ENCODE assay signal across 8 cellular contexts in genomic region chr15:63041982-63042878, GRCh38. TPM values are rescaled to one million over a fixed set of nuclear protein-coding genes. Genes with fewer than 3 reads are reported as not detected.
DNase-seq lines count a peak whose midpoint lies in the region; ATAC-seq, FAIRE-seq and TF ChIP-seq lines count a peak whose summit lies in the region.

Gene TPM1, plus strand, starts transcription at chr15:63042747. Its CDS starts 83 bp downstream, at chr15:63042830.

- H3K36me3 Mint-ChIP-seq in endothelial cell (ENCODE audit: low read depth, unreplicated experiment) = no peaks in the 10 kb centered on the region

- DNase-seq in AG10803 (ENCODE audit: low read depth) = peak; percentile 95
- peak; percentile 67 for DNase-seq in H54 (ENCODE audit: insufficient read length, low spot score)
- peak; percentile 81 for DNase-seq in T1000 (lab: John Stamatoyannopoulos, UW)
- peak; percentile 62 for DNase-seq in endothelial cell (ENCODE audit: low spot score)
- peak; percentile 94 for DNase-seq in mesenchymal stem cell
- no peak for DNase-seq in GM12892 (ENCODE audit: insufficient read length)

- peaks cover 0 to 17% of the 10 kb centered on the region in 2 experiments for H3K36me3 ChIP-seq in mesenchymal stem cell (ENCODE audit: control insufficient read depth in 1 of 2, insufficient read depth in 2 of 2, low read depth in 1 of 2, low read length in 2 of 2)

- peak within 1 kb of the TSS; percentile 97 to 99 for H3K18ac ChIP-seq in mesenchymal stem cell (ENCODE audit: low read depth in 1 of 2, low read length in 2 of 2)

- TF ChIP-seq CTCF in AG10803 (conservative IDR thresholded peaks at IDR 0.05; ENCODE audit: low read length) (peak; percentile 17; the same call in 1 of the 2 replicates), endothelial cell (IDR thresholded peaks at IDR 0.05; ENCODE audit: unreplicated experiment) (no peak)

- H3K9ac ChIP-seq in mesenchymal stem cell (ENCODE audit: low read length) = peak within 1 kb of the TSS; percentile 84

- peak within 1 kb of the TSS in 1 of 2 experiments; percentile 92 for H3K23ac ChIP-seq in mesenchymal stem cell (ENCODE audit: low read length in 2 of 2)

- H2BK5ac ChIP-seq in mesenchymal stem cell (ENCODE audit: low read depth, low read length, poor library complexity, severe bottlenecking) = peak within 1 kb of the TSS; percentile 96

- H2AK5ac ChIP-seq in mesenchymal stem cell (ENCODE audit: low read length, severe bottlenecking) = peak within 1 kb of the TSS; percentile 90

- H3K4me1 ChIP-seq in mesenchymal stem cell (ENCODE audit: control insufficient read depth, insufficient read depth, low read depth, low read length) = peaks cover 5% of the 10 kb centered on the region

- H4K8ac ChIP-seq in mesenchymal stem cell (ENCODE audit: low read length) = peak within 1 kb of the TSS; percentile 90

- peak; percentile 97 for TF ChIP-seq POLR2A in H54 (IDR thresholded peaks at IDR 0.05; ENCODE audit: low read depth, low read length)
- TF ChIP-seq POLR2A in GM12892 (IDR thresholded peaks at IDR 0.05; ENCODE audit: low read depth, low read length) = no peak

- peak within 1 kb of the TSS; percentile 54 for H2AFZ ChIP-seq in mesenchymal stem cell (ENCODE audit: low read depth, low read length)

- no peaks in the 10 kb centered on the region for H3K79me1 ChIP-seq in mesenchymal stem cell (replicated peaks; ENCODE audit: low read length, poor library complexity, severe bottlenecking)

- peak within 1 kb of the TSS; percentile 99 for H3K4me3 ChIP-seq in AG10803 (ENCODE audit: low read length)
- H3K4me3 ChIP-seq in mesenchymal stem cell (ENCODE audit: insufficient read depth in 1 of 2, low read depth in 1 of 2, low read length in 2 of 2) = peak within 1 kb of the TSS; percentile 83 to 91

- H2BK120ac ChIP-seq in mesenchymal stem cell (ENCODE audit: low read depth, low read length) = peak within 1 kb of the TSS; percentile 93

- no peaks in the 10 kb centered on the region for H3K9me3 ChIP-seq in mesenchymal stem cell (ENCODE audit: control insufficient read depth, low read length)

- peak within 1 kb of the TSS; percentile 69 for H3K4me2 ChIP-seq in mesenchymal stem cell (ENCODE audit: low read length, poor library complexity, severe bottlenecking)

- H3K4me1 Mint-ChIP-seq in endothelial cell (ENCODE audit: unreplicated experiment) = peaks cover 17% of the 10 kb centered on the region

- peak within 1 kb of the TSS; percentile 88 for H4K91ac ChIP-seq in mesenchymal stem cell (ENCODE audit: low read length)

- peak within 1 kb of the TSS; percentile 91 to 94 for H3K4ac ChIP-seq in mesenchymal stem cell (ENCODE audit: low read depth in 1 of 2, low read length in 2 of 2)

- H2BK15ac ChIP-seq in mesenchymal stem cell (ENCODE audit: low read depth, poor library complexity, severe bottlenecking) = peak within 1 kb of the TSS; percentile 92

- H3K27ac Mint-ChIP-seq in endothelial cell (ENCODE audit: unreplicated experiment) = no peak within 1 kb of the TSS

- H3K9me3 Mint-ChIP-seq in endothelial cell (ENCODE audit: unreplicated experiment) = no peaks in the 10 kb centered on the region

- no peak for FAIRE-seq in H54 (lab: Jason Lieb, UNC)
- no peak for FAIRE-seq in GM12892 (lab: Jason Lieb, UNC)

- H3K27me3 ChIP-seq in mesenchymal stem cell (ENCODE audit: control insufficient read depth in 1 of 2, insufficient read depth in 1 of 2, low read length in 2 of 2) = peaks cover 0 to 5% of the 10 kb centered on the region in 2 experiments

- H2BK12ac ChIP-seq in mesenchymal stem cell (ENCODE audit: low read length in 2 of 2) = peak within 1 kb of the TSS; percentile 61 to 87

- H3K27me3 Mint-ChIP-seq in endothelial cell (ENCODE audit: unreplicated experiment) = peaks cover 27% of the 10 kb centered on the region

- WGBS in mesenchymal stem cell = 1% methylated on average over 68 of the region's 84 CpGs

- H3K27ac ChIP-seq in mesenchymal stem cell (ENCODE audit: low read length, poor library complexity, severe bottlenecking) (peak within 1 kb of the TSS; percentile 100), temporal lobe (ENCODE audit: low read depth, low read length) (no peak within 1 kb of the TSS)

- H3K4me3 Mint-ChIP-seq in endothelial cell (ENCODE audit: unreplicated experiment) = peak within 1 kb of the TSS; percentile 92

- H3K14ac ChIP-seq in mesenchymal stem cell (ENCODE audit: low read length in 2 of 2) = peak within 1 kb of the TSS; percentile 90 to 98

- no peak for ATAC-seq in HG02884 (IDR thresholded peaks at IDR 0.05; ENCODE audit: unreplicated experiment)

RNA-seq across cellular contexts. Expression of gene TPM1, which starts in this region (rescaled TPM):
- total RNA-seq in endothelial cell (ENCODE audit: unreplicated experiment) (106 TPM), temporal lobe (80.2 TPM)
- 825 TPM for polyA plus RNA-seq in mesenchymal stem cell (2013, experiment 1 of 2)
- 826 TPM for polyA plus RNA-seq in mesenchymal stem cell (2013, experiment 2 of 2)
- polyA plus RNA-seq in GM12892 (2012; ENCODE audit: missing spikeins) = 1.4 TPM
